8 cellular contexts compared by ENCODE assay signal in genomic region chr10:101780818-101781654, GRCh38. TPM values are rescaled to one million over a fixed set of nuclear protein-coding genes. Genes with fewer than 3 reads are reported as not detected.
DNase-seq lines count a peak whose midpoint lies in the region; ATAC-seq, FAIRE-seq and TF ChIP-seq lines count a peak whose summit lies in the region.

No MANE protein-coding gene starts in this region.

- POLR2A ChIA-PET in A673 (lab: Charles Lee; ENCODE audit: low non-redundant PET) (no interaction called here), activated B cell treated with CpG ODN at 0.5 μM for 24 hours (lab: Charles Lee) (interaction anchor here (0.6 to 6.7 kb wide), 3 partner anchors 23 to 507 kb away, joined by 3 to 43 read pairs (median 5); partner anchors contain the start of gene OGA)

- no TSS peak for BruUV-seq in A673 (replicated peaks; lab: Mats Ljungman, UMichigan)

- peaks cover 18% of the 10 kb centered on the region for H3K27me3 Mint-ChIP-seq in activated B cell treated with CpG ODN at 0.5 μM for 24 hours

- H3K4me1 Mint-ChIP-seq in activated B cell treated with CpG ODN at 0.5 μM for 24 hours, result peaks cover 59% of the 10 kb centered on the region

- peaks cover 18% of the 10 kb centered on the region for H3K36me3 ChIP-seq in A673 (ENCODE audit: insufficient read depth, low read length, poor library complexity, severe bottlenecking)
- H3K36me3 ChIP-seq in bronchial epithelial cell (ENCODE audit: control insufficient read depth, insufficient read depth, low read length), result peaks cover 8% of the 10 kb centered on the region

- peak overlapping the region; percentile 4 for H3K27ac Mint-ChIP-seq in activated B cell treated with CpG ODN at 0.5 μM for 24 hours

- no peak for TF ChIP-seq POLR2A in GM12892 (IDR thresholded peaks at IDR 0.05; ENCODE audit: low read depth, low read length)

- TF ChIP-seq CTCF in A673 (conservative IDR thresholded peaks at IDR 0.05; ENCODE audit: low read depth, low read length) (peak; percentile 91), activated B cell treated with CpG ODN at 0.5 μM for 24 hours (IDR thresholded peaks at IDR 0.05) (no peak), bronchial epithelial cell (IDR thresholded peaks at IDR 0.05; ENCODE audit: insufficient read depth, low read length, severe bottlenecking) (peak; percentile 96)

- peak overlapping the region; percentile 57 for H3K4me3 Mint-ChIP-seq in activated B cell treated with CpG ODN at 0.5 μM for 24 hours

- H3K9me3 Mint-ChIP-seq in activated B cell treated with CpG ODN at 0.5 μM for 24 hours, result no peaks in the 10 kb centered on the region

- peaks cover 24% of the 10 kb centered on the region for H3K36me3 Mint-ChIP-seq in activated B cell treated with CpG ODN at 0.5 μM for 24 hours (ENCODE audit: low read depth)

- no peak overlapping the region for H3K4me3 ChIP-seq in A673 (ENCODE audit: low read depth, low read length, poor library complexity, severe bottlenecking)
- H3K4me3 ChIP-seq in bronchial epithelial cell (ENCODE audit: low read depth, low read length), result no peak overlapping the region

- no peak overlapping the region for H3K27ac ChIP-seq in A673 (ENCODE audit: low read depth, low read length, poor library complexity, severe bottlenecking)

- peaks cover 26% of the 10 kb centered on the region for H3K4me1 ChIP-seq in A673 (ENCODE audit: insufficient read depth, low read length, poor library complexity, severe bottlenecking)

- FAIRE-seq in GM12892 (lab: Jason Lieb, UNC) (peak; percentile 82), bronchial epithelial cell (lab: Jason Lieb, UNC) (no peak)

- ATAC-seq in activated B cell treated with CpG ODN at 0.5 μM for 24 hours (ENCODE audit: low read depth), result peak; percentile 58
- ATAC-seq in left colon, result peak; percentile 44
- no peak for ATAC-seq in GM18861 (IDR thresholded peaks at IDR 0.05; ENCODE audit: unreplicated experiment)

- peaks cover 10% of the 10 kb centered on the region for H3K27me3 ChIP-seq in A673 (replicated peaks; ENCODE audit: insufficient read depth, low read depth, low read length, poor library complexity)
- peaks cover 7% of the 10 kb centered on the region for H3K27me3 ChIP-seq in bronchial epithelial cell (ENCODE audit: control insufficient read depth, insufficient read depth, low read length)

- peak; percentile 84 for DNase-seq in A673 (ENCODE audit: low spot score)
- peak; percentile 80 for DNase-seq in GM12892 (ENCODE audit: insufficient read length)
- peak; percentile 7 for DNase-seq in NCI-H2029 treated with DMSO at 0.1 percent for 48 hours (lab: John Stamatoyannopoulos, UW)
- DNase-seq in activated B cell treated with CpG ODN at 0.5 μM for 24 hours, result peak; percentile 61
- peak; percentile 48 for DNase-seq in bronchial epithelial cell (ENCODE audit: low read depth)
- peak in 1 of 2 donors; percentile 75 for DNase-seq in left colon
- DNase-seq in stimulated activated CD4-positive, alpha-beta T cell treated with anti-CD3 and anti-CD28 coated beads, Interleukin-4, amount 100 ng/mL, for 4 hours, result peak; percentile 68 to 69

- intact Hi-C loops in A673 (cut with micrococcal nuclease; ENCODE audit: unreplicated experiment), result loop anchor here (1.0 to 5.0 kb wide), 3 partner anchors 36 to 566 kb away; partner anchors contain the start of gene OGA
- intact Hi-C loops in activated B cell treated with CpG ODN at 0.5 μM for 24 hours (cut with micrococcal nuclease), result loop anchor here (1.0 to 5.0 kb wide), 9 partner anchors 60 to 620 kb away; partner anchors contain the start of genes BTRC, DPCD and POLL
- intact Hi-C loops in left colon (cut with DNase I, micrococcal nuclease), result loop anchor here (5.0 kb wide), 2 partner anchors 74 to 174 kb away; no protein-coding TSS in a partner anchor

- no peaks in the 10 kb centered on the region for H3K9me3 ChIP-seq in A673 (ENCODE audit: low read depth, low read length, poor library complexity, severe bottlenecking)

- CTCF ChIA-PET in A673 (lab: Charles Lee) (interaction anchor here (0.5 to 1.3 kb wide), 10 partner anchors 10 to 1245 kb away, joined by 3 to 35 read pairs (median 4); partner anchors contain the start of gene HIF1AN), activated B cell treated with CpG ODN at 0.5 μM for 24 hours (lab: Charles Lee) (interaction anchor here (0.6 to 2.6 kb wide), 19 partner anchors 9 to 570 kb away, joined by 3 to 16 read pairs (median 4); partner anchors contain the start of gene OGA)

RNA-seq across cellular contexts. Expression of gene NPM3, which starts 2.2 kb away (rescaled TPM):
- 94.7 and 98.2 TPM in 2 replicates for total RNA-seq in A673 (2021)
- polyA plus RNA-seq in GM12892 (2012; ENCODE audit: missing spikeins), result 106 TPM
- 48.1 and 60.7 TPM in 2 replicates for total RNA-seq in activated B cell treated with CpG ODN at 0.5 μM for 24 hours
- 128 and 158 TPM in 2 replicates for total RNA-seq in bronchial epithelial cell
- 10 to 100 TPM; 17.9 to 22.1 TPM for total RNA-seq in left colon

RNA-seq across cellular contexts. Expression of gene FGF8, which starts 5.1 kb away (rescaled TPM):
- total RNA-seq in A673 (2021) (not detected in 2 replicates), activated B cell treated with CpG ODN at 0.5 μM for 24 hours (not detected in 2 replicates), bronchial epithelial cell (0.26 and 0.38 TPM in 2 replicates), left colon (not detected)
- polyA plus RNA-seq in GM12892 (2012; ENCODE audit: missing spikeins), result not detected

RNA-seq across cellular contexts. Expression of gene OGA, which starts 37.2 kb away (rescaled TPM):
- total RNA-seq in A673 (2021) (109 and 114 TPM in 2 replicates), activated B cell treated with CpG ODN at 0.5 μM for 24 hours (209 and 271 TPM in 2 replicates), bronchial epithelial cell (96.4 and 176 TPM in 2 replicates), left colon (10 to 100 TPM; 81.9 to 83.3 TPM)
- 118 TPM for polyA plus RNA-seq in GM12892 (2012; ENCODE audit: missing spikeins)
